ENCODE assay signal across 33 cellular contexts in the genomic region with DNA sequence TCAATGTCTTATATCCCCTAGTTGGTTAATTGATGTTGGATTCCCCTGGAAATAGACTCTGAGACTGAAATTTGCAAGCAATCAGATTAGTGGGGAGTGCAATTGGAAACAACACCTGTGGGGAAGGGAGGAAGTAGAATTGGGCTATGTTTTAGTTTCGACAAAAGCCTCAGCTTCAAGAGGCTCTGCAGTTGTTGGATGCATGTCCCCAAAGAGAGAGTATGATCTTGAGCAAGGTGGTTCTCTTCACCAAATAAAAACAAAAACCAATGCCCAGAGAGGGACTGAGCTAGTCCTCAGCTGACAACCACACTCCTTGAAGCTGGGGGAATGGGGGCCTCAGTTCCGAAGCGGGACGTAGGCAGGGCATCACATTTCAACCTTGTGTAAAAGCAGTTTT.
"Had no signal": no experiment of that assay in that cellular context is flagged by ENCODE, and none has a peak within 500 bp of the region (broad histone marks: within the 10 kb centered on the region; RNA-seq: fewer than 3 reads in every experiment).

No MANE protein-coding gene starts in this region.

- DNase-seq: activated CD4-positive, alpha-beta memory T cell treated with anti-CD3 and anti-CD28 coated beads for 36 hours; activated CD4-positive, alpha-beta T cell treated with anti-CD3 and anti-CD28 coated beads for 36 hours; activated CD4-positive, alpha-beta T cell treated with anti-CD3 and anti-CD28 coated beads, Interleukin-2, amount 10 ng/mL, durations not matched to agents 24 days and 14 days; activated CD4-positive, CD25-positive, alpha-beta regulatory T cell; activated CD4-positive, CD25-positive, alpha-beta regulatory T cell treated with anti-CD3 and anti-CD28 coated beads, Interleukin-2, amount 50 U/mL, for 72 hours; activated CD8-positive, alpha-beta memory T cell treated with anti-CD3 and anti-CD28 coated beads, Interleukin-2, amount 10 ng/mL, durations not matched to agents 7 days and 5 days; activated CD8-positive, alpha-beta memory T cell treated with anti-CD3 and anti-CD28 coated beads, Interleukin-2, amount 50 U/mL, for 4 hours; activated CD8-positive, alpha-beta T cell treated with anti-CD3 and anti-CD28 coated beads, Interleukin-2, amount 10 ng/mL, durations not matched to agents 7 days and 5 days; activated effector memory CD4-positive, alpha-beta T cell treated with anti-CD3 and anti-CD28 coated beads, Interleukin-2, amount 50 U/mL, for 16 hours; activated naive CD4-positive, alpha-beta T cell treated with anti-CD3 and anti-CD28 coated beads for 36 hours; activated naive CD8-positive, alpha-beta T cell treated with anti-CD3 and anti-CD28 coated beads for 36 hours; activated naive CD8-positive, alpha-beta T cell treated with anti-CD3 and anti-CD28 coated beads, Interleukin-2, amount 50 U/mL, for 24 hours; activated T-cell treated with anti-CD3 and anti-CD28 coated beads, Interleukin-2, amount 50 U/mL, for 1 hour; activated T-cell treated with anti-CD3 and anti-CD28 coated beads, Interleukin-2, amount 50 U/mL, for 48 hours; adrenal gland; amygdala; aorta; body of pancreas; caudate nucleus; dorsolateral prefrontal cortex; effector memory CD8-positive, alpha-beta T cell; erythroblast; foreskin keratinocyte; gastrocnemius medialis; glutamatergic neuron; heart left ventricle; T-helper 2 cell had no signal

- ATAC-seq: activated CD4-positive, alpha-beta T cell treated with anti-CD3 and anti-CD28 coated beads for 36 hours; activated CD8-positive, alpha-beta memory T cell treated with anti-CD3 and anti-CD28 coated beads, Interleukin-2, amount 10 ng/mL, durations not matched to agents 7 days and 5 days; activated CD8-positive, alpha-beta T cell treated with anti-CD3 and anti-CD28 coated beads, Interleukin-2, amount 10 ng/mL, durations not matched to agents 7 days and 5 days; activated naive CD8-positive, alpha-beta T cell treated with anti-CD3 and anti-CD28 coated beads, Interleukin-2, amount 50 U/mL, for 24 hours; body of pancreas; effector memory CD8-positive, alpha-beta T cell; foreskin keratinocyte; gastrocnemius medialis; heart left ventricle had no signal

- H3K4me3 Mint-ChIP-seq: activated CD4-positive, alpha-beta memory T cell treated with anti-CD3 and anti-CD28 coated beads for 36 hours; activated CD4-positive, alpha-beta T cell treated with anti-CD3 and anti-CD28 coated beads for 36 hours; activated CD4-positive, alpha-beta T cell treated with anti-CD3 and anti-CD28 coated beads, Interleukin-2, amount 10 ng/mL, durations not matched to agents 24 days and 14 days; activated CD8-positive, alpha-beta memory T cell treated with anti-CD3 and anti-CD28 coated beads, Interleukin-2, amount 10 ng/mL, durations not matched to agents 7 days and 5 days; activated CD8-positive, alpha-beta T cell treated with anti-CD3 and anti-CD28 coated beads, Interleukin-2, amount 10 ng/mL, durations not matched to agents 7 days and 5 days; activated naive CD4-positive, alpha-beta T cell treated with anti-CD3 and anti-CD28 coated beads for 36 hours; activated naive CD4-positive, alpha-beta T cell treated with anti-CD3 and anti-CD28 coated beads, Interleukin-2, amount 50 U/mL, for 24 hours; activated naive CD8-positive, alpha-beta T cell treated with anti-CD3 and anti-CD28 coated beads for 36 hours; activated naive CD8-positive, alpha-beta T cell treated with anti-CD3 and anti-CD28 coated beads, Interleukin-2, amount 50 U/mL, for 24 hours; activated T-helper 1 cell treated with anti-CD3 and anti-CD28 coated beads, Interleukin-12 subunit alpha, Interleukin-12 subunit beta, Interleukin-2, Interleukin-4 antibody, amounts not matched to agents 30 ng/mL and 10 ng/mL and 1 ng/mL, durations not matched to agents 14 hours and 24 hours and 36 hours; dendritic cell treated with granulocyte-macrophage colony-stimulating factor and Interleukin-4, amounts not matched to agents 40 ng/mL and 50 ng/mL, for 4 days; effector memory CD8-positive, alpha-beta T cell had no signal

- H3K9me3 Mint-ChIP-seq: activated CD4-positive, alpha-beta memory T cell treated with anti-CD3 and anti-CD28 coated beads for 36 hours; activated CD4-positive, alpha-beta T cell treated with anti-CD3 and anti-CD28 coated beads, Interleukin-2, amount 10 ng/mL, durations not matched to agents 24 days and 14 days; activated naive CD4-positive, alpha-beta T cell treated with anti-CD3 and anti-CD28 coated beads for 36 hours; activated naive CD4-positive, alpha-beta T cell treated with anti-CD3 and anti-CD28 coated beads, Interleukin-2, amount 50 U/mL, for 24 hours; activated naive CD8-positive, alpha-beta T cell treated with anti-CD3 and anti-CD28 coated beads for 36 hours; activated naive CD8-positive, alpha-beta T cell treated with anti-CD3 and anti-CD28 coated beads, Interleukin-2, amount 50 U/mL, for 24 hours; activated T-helper 1 cell treated with anti-CD3 and anti-CD28 coated beads, Interleukin-12 subunit alpha, Interleukin-12 subunit beta, Interleukin-2, Interleukin-4 antibody, amounts not matched to agents 30 ng/mL and 10 ng/mL and 1 ng/mL, durations not matched to agents 14 hours and 24 hours and 36 hours; activated T-helper 2 cell treated with anti-CD3 and anti-CD28 coated beads, Interferon-gamma antibody, Interleukin-2, Interleukin-4, amounts not matched to agents 10 μg/mL and 5 μg/mL and 100 μg/mL, durations not matched to agents 14 hours and 24 hours and 36 hours; dendritic cell treated with granulocyte-macrophage colony-stimulating factor and Interleukin-4, amounts not matched to agents 40 ng/mL and 50 ng/mL, for 4 days; effector memory CD8-positive, alpha-beta T cell had no signal

- H3K4me1 ChIP-seq: adrenal gland, body of pancreas, foreskin keratinocyte, gastrocnemius medialis, heart left ventricle had no signal

- H3K4me3 ChIP-seq: adrenal gland, body of pancreas, coronary artery, dorsolateral prefrontal cortex, esophagus muscularis mucosa, gastrocnemius medialis, heart left ventricle had no signal

- H3K27ac ChIP-seq: adrenal gland, body of pancreas, coronary artery, dorsolateral prefrontal cortex, foreskin keratinocyte, gastrocnemius medialis, heart left ventricle had no signal

- H3K9me3 ChIP-seq: adrenal gland, body of pancreas, esophagus muscularis mucosa, gastrocnemius medialis, heart left ventricle had no signal

- H3K27ac Mint-ChIP-seq: activated CD4-positive, alpha-beta memory T cell treated with anti-CD3 and anti-CD28 coated beads for 36 hours; activated CD4-positive, alpha-beta T cell treated with anti-CD3 and anti-CD28 coated beads for 36 hours; activated CD4-positive, alpha-beta T cell treated with anti-CD3 and anti-CD28 coated beads, Interleukin-2, amount 10 ng/mL, durations not matched to agents 24 days and 14 days; activated CD8-positive, alpha-beta memory T cell treated with anti-CD3 and anti-CD28 coated beads, Interleukin-2, amount 10 ng/mL, durations not matched to agents 7 days and 5 days; activated CD8-positive, alpha-beta T cell treated with anti-CD3 and anti-CD28 coated beads, Interleukin-2, amount 10 ng/mL, durations not matched to agents 7 days and 5 days; activated naive CD4-positive, alpha-beta T cell treated with anti-CD3 and anti-CD28 coated beads for 36 hours; activated naive CD4-positive, alpha-beta T cell treated with anti-CD3 and anti-CD28 coated beads, Interleukin-2, amount 50 U/mL, for 24 hours; activated naive CD8-positive, alpha-beta T cell treated with anti-CD3 and anti-CD28 coated beads for 36 hours; activated naive CD8-positive, alpha-beta T cell treated with anti-CD3 and anti-CD28 coated beads, Interleukin-2, amount 50 U/mL, for 24 hours; activated T-helper 1 cell treated with anti-CD3 and anti-CD28 coated beads, Interleukin-12 subunit alpha, Interleukin-12 subunit beta, Interleukin-2, Interleukin-4 antibody, amounts not matched to agents 30 ng/mL and 10 ng/mL and 1 ng/mL, durations not matched to agents 14 hours and 24 hours and 36 hours; activated T-helper 2 cell treated with anti-CD3 and anti-CD28 coated beads, Interferon-gamma antibody, Interleukin-2, Interleukin-4, amounts not matched to agents 10 μg/mL and 5 μg/mL and 100 μg/mL, durations not matched to agents 14 hours and 24 hours and 36 hours; dendritic cell treated with granulocyte-macrophage colony-stimulating factor and Interleukin-4, amounts not matched to agents 40 ng/mL and 50 ng/mL, for 4 days; effector memory CD8-positive, alpha-beta T cell had no signal

- H3K4me1 Mint-ChIP-seq: activated CD4-positive, alpha-beta T cell treated with anti-CD3 and anti-CD28 coated beads for 36 hours; activated CD4-positive, alpha-beta T cell treated with anti-CD3 and anti-CD28 coated beads, Interleukin-2, amount 10 ng/mL, durations not matched to agents 24 days and 14 days; activated naive CD4-positive, alpha-beta T cell treated with anti-CD3 and anti-CD28 coated beads, Interleukin-2, amount 50 U/mL, for 24 hours; activated naive CD8-positive, alpha-beta T cell treated with anti-CD3 and anti-CD28 coated beads for 36 hours; activated naive CD8-positive, alpha-beta T cell treated with anti-CD3 and anti-CD28 coated beads, Interleukin-2, amount 50 U/mL, for 24 hours had no signal

- H3K27me3 ChIP-seq: adrenal gland, body of pancreas, dorsolateral prefrontal cortex, esophagus muscularis mucosa, foreskin keratinocyte, gastrocnemius medialis, heart left ventricle had no signal

- H3K36me3 ChIP-seq: adrenal gland, esophagus muscularis mucosa, gastrocnemius medialis, heart left ventricle had no signal

- H3K36me3 Mint-ChIP-seq: activated CD8-positive, alpha-beta memory T cell treated with anti-CD3 and anti-CD28 coated beads, Interleukin-2, amount 10 ng/mL, durations not matched to agents 7 days and 5 days; activated naive CD4-positive, alpha-beta T cell treated with anti-CD3 and anti-CD28 coated beads, Interleukin-2, amount 50 U/mL, for 24 hours had no signal

- H3K27me3 Mint-ChIP-seq: activated CD4-positive, alpha-beta T cell treated with anti-CD3 and anti-CD28 coated beads, Interleukin-2, amount 10 ng/mL, durations not matched to agents 24 days and 14 days; activated CD8-positive, alpha-beta memory T cell treated with anti-CD3 and anti-CD28 coated beads, Interleukin-2, amount 10 ng/mL, durations not matched to agents 7 days and 5 days; activated naive CD8-positive, alpha-beta T cell treated with anti-CD3 and anti-CD28 coated beads for 36 hours; dendritic cell treated with granulocyte-macrophage colony-stimulating factor and Interleukin-4, amounts not matched to agents 40 ng/mL and 50 ng/mL, for 4 days; effector memory CD8-positive, alpha-beta T cell had no signal
